ENCODE assay signal across 11 cellular contexts in genomic region chr17:48552453-48553189, GRCh38. TPM values are rescaled to one million over a fixed set of nuclear protein-coding genes. Genes with fewer than 3 reads are reported as not detected.
DNase-seq lines count a peak whose midpoint lies in the region; ATAC-seq and TF ChIP-seq lines count a peak whose summit lies in the region.
"Had no signal": no experiment of that assay in that cellular context is flagged by ENCODE, and none has a peak within 500 bp of the region (broad histone marks: within the 10 kb centered on the region; RNA-seq: fewer than 3 reads in every experiment).

No MANE protein-coding gene starts in this region.

- H3K9me3 ChIP-seq in mammary epithelial cell (replicated peaks; ENCODE audit: insufficient read depth, low read length), result no peaks in the 10 kb centered on the region
- H3K9me3 ChIP-seq in upper lobe of right lung, result no peaks in the 10 kb centered on the region

- no peak for TF ChIP-seq CTCF in mammary epithelial cell (conservative IDR thresholded peaks at IDR 0.05 in 1 of 2, IDR thresholded peaks at IDR 0.05 in 1 of 2; ENCODE audit: extremely low read depth in 1 of 2, insufficient read depth in 1 of 2, low read depth in 1 of 2, low read length in 2 of 2)
- no peak for TF ChIP-seq CTCF in mesothelial cell of epicardium (IDR thresholded peaks at IDR 0.05; ENCODE audit: unreplicated experiment)
- no peak for TF ChIP-seq CTCF in upper lobe of right lung (IDR thresholded peaks at IDR 0.05)

- no TSS peak for BruUV-seq in mammary epithelial cell (replicated peaks; lab: Mats Ljungman, UMichigan)

- H2AFZ ChIP-seq in mammary epithelial cell (ENCODE audit: low read depth, low read length), result peak overlapping the region; percentile 33

- no peaks in the 10 kb centered on the region for H3K9me3 Mint-ChIP-seq in mesothelial cell of epicardium

- H3K27ac ChIP-seq in mammary epithelial cell (ENCODE audit: insufficient read depth, low read depth, low read length) (no peak overlapping the region), upper lobe of right lung (peak overlapping the region; percentile 55)

- 45% methylated on average over 1 of the region's 12 CpGs for WGBS in mammary epithelial cell (ENCODE audit: low coverage, missing lambda C conversion rate)

- peaks cover 19% of the 10 kb centered on the region for H3K36me3 Mint-ChIP-seq in mesothelial cell of epicardium

- intact Hi-C loops in mammary epithelial cell (cut with micrococcal nuclease), result no loop called here
- intact Hi-C loops in upper lobe of right lung (cut with DNase I), result no loop called here

- DNase-seq in NCI-H2107 treated with DMSO at 0.1 percent for 48 hours (lab: John Stamatoyannopoulos, UW; ENCODE audit: unreplicated experiment), result peak; percentile 77
- no peak for DNase-seq in NCI-H2107 (lab: John Stamatoyannopoulos, UW)
- peak; percentile 68 for DNase-seq in mammary epithelial cell
- DNase-seq in mesothelial cell of epicardium (ENCODE audit: low spot score in 2 of 2, unreplicated experiment in 2 of 2), result no peak
- DNase-seq in upper lobe of right lung, result no peak
- DNase-seq in AG08396 (ENCODE audit: low spot score), result no peak
- DNase-seq in epidermal melanocyte (ENCODE audit: insufficient read length, low spot score), result no peak
- DNase-seq: 8988T, T1000 had no signal

- no peak overlapping the region for H3K9ac ChIP-seq in mammary epithelial cell (ENCODE audit: insufficient read depth, low read length)

- peaks cover 4% of the 10 kb centered on the region for H3K27me3 Mint-ChIP-seq in mesothelial cell of epicardium (ENCODE audit: low read depth)

- peak overlapping the region; percentile 100 for H3K27ac Mint-ChIP-seq in mesothelial cell of epicardium

- dilution Hi-C loops in mammary epithelial cell (cut with HindIII; ENCODE audit: low sequenced_read_pairs), result no loop called here

- peaks cover 24% of the 10 kb centered on the region for H3K4me1 ChIP-seq in mammary epithelial cell (ENCODE audit: insufficient read depth, low read length)
- peaks cover 8% of the 10 kb centered on the region for H3K4me1 ChIP-seq in upper lobe of right lung

- H3K79me2 ChIP-seq in mammary epithelial cell (ENCODE audit: insufficient read depth, low read length), result peaks cover 17% of the 10 kb centered on the region

- in situ Hi-C loops in mammary epithelial cell (cut with MboI; ENCODE audit: low sequenced_read_pairs in 2 of 2), result no loop called here

- H3K4me3 ChIP-seq in mammary epithelial cell (replicated peaks in 1 of 3; ENCODE audit: insufficient read depth in 1 of 3, low read depth in 2 of 3, low read length in 3 of 3), result no peak overlapping the region
- H3K4me3 ChIP-seq in upper lobe of right lung, result peak overlapping the region; percentile 46

- H3K4me2 ChIP-seq in mammary epithelial cell (ENCODE audit: insufficient read depth, low read depth, low read length), result peak overlapping the region; percentile 100

- CTCF ChIA-PET in mammary epithelial cell (lab: Charles Lee; ENCODE audit: low non-redundant PET), result no interaction called here

- H3K27me3 ChIP-seq in mammary epithelial cell (ENCODE audit: insufficient read depth, low read length), result no peaks in the 10 kb centered on the region
- H3K27me3 ChIP-seq in upper lobe of right lung, result peaks cover 30% of the 10 kb centered on the region

- H3K4me1 Mint-ChIP-seq in mesothelial cell of epicardium, result peaks cover 85% of the 10 kb centered on the region

- peak; percentile 50 for ATAC-seq in upper lobe of right lung
- ATAC-seq in HG03025 (IDR thresholded peaks at IDR 0.05; ENCODE audit: low FRiP score, unreplicated experiment), result no peak

- H3K36me3 ChIP-seq in mammary epithelial cell (ENCODE audit: insufficient read depth, low read length) (no peaks in the 10 kb centered on the region), upper lobe of right lung (no peaks in the 10 kb centered on the region)

- H4K20me1 ChIP-seq in mammary epithelial cell (ENCODE audit: insufficient read depth, low read length), result no peaks in the 10 kb centered on the region

- H3K4me3 Mint-ChIP-seq in mesothelial cell of epicardium, result peak overlapping the region; percentile 84

RNA-seq across cellular contexts. Expression of gene HOXB2, which starts 7.7 kb away (rescaled TPM):
- total RNA-seq in mammary epithelial cell (10 to 100 TPM in 1 of 2 donors, 1 to 10 TPM in 1; 3.3 to 18.9 TPM), mesothelial cell of epicardium (46.6 to 47.2 TPM (median 46.7 TPM) in 3 replicates), upper lobe of right lung (11.0 TPM)
- 6.7 TPM for polyA plus RNA-seq in mammary epithelial cell
- polyA minus RNA-seq in mammary epithelial cell, result 2.8 TPM

RNA-seq across cellular contexts. Expression of gene HOXB1, which starts 21.8 kb away (rescaled TPM):
- total RNA-seq in mammary epithelial cell, result not detected
- polyA plus RNA-seq in mammary epithelial cell, result not detected
- polyA minus RNA-seq in mammary epithelial cell, result not detected
- 0.24 to 0.43 TPM (median 0.25 TPM) in 3 replicates for total RNA-seq in mesothelial cell of epicardium
- not detected for total RNA-seq in upper lobe of right lung
- total RNA-seq: activated CD8-positive, alpha-beta memory T cell treated with anti-CD3 and anti-CD28 coated beads for 36 hours had no signal

RNA-seq across cellular contexts. Expression of gene HOXB4, which starts 25.5 kb away (rescaled TPM):
- total RNA-seq in mammary epithelial cell, result under 1 TPM; 0.16 to 0.17 TPM
- 0.01 TPM for polyA plus RNA-seq in mammary epithelial cell
- polyA minus RNA-seq in mammary epithelial cell, result not detected
- 34.2 to 39.2 TPM (median 34.4 TPM) in 3 replicates for total RNA-seq in mesothelial cell of epicardium
- 4.9 TPM for total RNA-seq in upper lobe of right lung

RNA-seq across cellular contexts. Expression of gene HOXB3, which starts 37.4 kb away (rescaled TPM):
- total RNA-seq in mammary epithelial cell (1 to 10 TPM; 1.5 to 5.2 TPM), mesothelial cell of epicardium (282 to 303 TPM (median 282 TPM) in 3 replicates), upper lobe of right lung (13.3 TPM)
- polyA plus RNA-seq in mammary epithelial cell, result 2.6 TPM
- polyA minus RNA-seq in mammary epithelial cell, result 0.67 TPM

RNA-seq across cellular contexts. Expression of gene HOXB5, which starts 41.0 kb away (rescaled TPM):
- total RNA-seq in mammary epithelial cell (not detected), mesothelial cell of epicardium (28.6 to 32.4 TPM (median 31.1 TPM) in 3 replicates), upper lobe of right lung (4.4 TPM)
- polyA plus RNA-seq in mammary epithelial cell, result not detected
- not detected for polyA minus RNA-seq in mammary epithelial cell
- total RNA-seq: activated CD8-positive, alpha-beta memory T cell treated with anti-CD3 and anti-CD28 coated beads for 36 hours had no signal

Comparison
In these comparisons a context has a peak if more than half of its experiments do, and no peak if none do; other contexts are left out.
1. DNase-seq: peak in NCI-H2107 treated with DMSO at 0.1 percent for 48 hours (single experiment) and mammary epithelial cell (single experiment); none in NCI-H2107 (single experiment), mesothelial cell of epicardium (0 of 2), upper lobe of right lung (single experiment), AG08396 (single experiment) and epidermal melanocyte (single experiment).